Comparison of ENCODE assay signal across 29 cellular contexts in genomic region chr7:28351450-28351849, GRCh38.
"Had no signal": no experiment of that assay in that cellular context is flagged by ENCODE, and none has a peak within 500 bp of the region (broad histone marks: within the 10 kb centered on the region; RNA-seq: fewer than 3 reads in every experiment).

No MANE protein-coding gene starts in this region.

- H3K27ac Mint-ChIP-seq: dendritic cell treated with granulocyte-macrophage colony-stimulating factor and Interleukin-4, amounts not matched to agents 40 ng/mL and 50 ng/mL, for 4 days; effector memory CD8-positive, alpha-beta T cell; endodermal cell had no signal

- H3K36me3 ChIP-seq: colonic mucosa, esophagus muscularis mucosa, esophagus squamous epithelium, gastrocnemius medialis, heart left ventricle, heart right ventricle had no signal

- ATAC-seq: effector memory CD8-positive, alpha-beta T cell; esophagus mucosa; foreskin keratinocyte; gastrocnemius medialis; heart left ventricle; heart right ventricle had no signal

- H3K4me3 Mint-ChIP-seq: dendritic cell treated with granulocyte-macrophage colony-stimulating factor and Interleukin-4, amounts not matched to agents 40 ng/mL and 50 ng/mL, for 4 days; effector memory CD8-positive, alpha-beta T cell; endodermal cell had no signal

- H3K9me3 Mint-ChIP-seq: dendritic cell treated with granulocyte-macrophage colony-stimulating factor and Interleukin-4, amounts not matched to agents 40 ng/mL and 50 ng/mL, for 4 days; effector memory CD8-positive, alpha-beta T cell had no signal

- DNase-seq: colonic mucosa; cortex of kidney; dermis blood vessel endothelial cell; dorsolateral prefrontal cortex; effector CD4-positive, alpha-beta T cell; effector CD8-positive, alpha-beta T cell; effector memory CD4-positive, alpha-beta T cell; effector memory CD8-positive, alpha-beta T cell; endodermal cell; erythroblast; esophagus squamous epithelium; foreskin keratinocyte; foreskin melanocyte; gastrocnemius medialis; glutamatergic neuron; head of caudate nucleus; heart left ventricle; heart right ventricle; hippocampal formation had no signal

- H3K27me3 ChIP-seq: colonic mucosa, dorsolateral prefrontal cortex, esophagus muscularis mucosa, esophagus squamous epithelium, gastrocnemius medialis, heart left ventricle, hepatocyte had no signal

- FAIRE-seq: colon, endometrium, endothelial cell of umbilical vein, frontal cortex had no signal

- H3K4me3 ChIP-seq: colonic mucosa, coronary artery, dorsolateral prefrontal cortex, esophagus muscularis mucosa, esophagus squamous epithelium, gastrocnemius medialis, heart left ventricle, heart right ventricle, hepatocyte had no signal

- H3K4me1 Mint-ChIP-seq: endodermal cell had no signal

- H2AFZ ChIP-seq: hepatocyte had no signal

- H3K9me3 ChIP-seq: colonic mucosa, esophagus muscularis mucosa, esophagus squamous epithelium, gastrocnemius medialis, heart left ventricle, heart right ventricle had no signal

- H3K4me2 ChIP-seq: hepatocyte had no signal

- H3K79me2 ChIP-seq: hepatocyte had no signal

- H3K27ac ChIP-seq: colonic mucosa, coronary artery, dorsolateral prefrontal cortex, epithelial cell of prostate, esophagus muscularis mucosa, esophagus squamous epithelium, foreskin keratinocyte, gastrocnemius medialis, heart left ventricle had no signal

- H3K4me1 ChIP-seq: colonic mucosa had no signal
